In genomic region chr18:3910507-3910906, GRCh38 we compare ENCODE assay signal across 27 cellular contexts.
DNase-seq lines count a peak whose midpoint lies in the region; ATAC-seq and TF ChIP-seq lines count a peak whose summit lies in the region.
"Had no signal": no experiment of that assay in that cellular context is flagged by ENCODE, and none has a peak within 500 bp of the region (broad histone marks: within the 10 kb centered on the region; RNA-seq: fewer than 3 reads in every experiment).

No MANE protein-coding gene starts in this region.

- no peak overlapping the region for H3K4me3 ChIP-seq in heart right ventricle
- no peak overlapping the region for H3K4me3 ChIP-seq in aorta (ENCODE audit: low read length in 2 of 2)
- H3K4me3 ChIP-seq: breast epithelium, coronary artery, skin epidermis, tibial artery had no signal

- H3K36me3 ChIP-seq in heart right ventricle (no peaks in the 10 kb centered on the region), aorta (ENCODE audit: control insufficient read depth in 1 of 2, insufficient read depth in 2 of 2, low read length in 1 of 2) (no peaks in the 10 kb centered on the region)
- H3K36me3 ChIP-seq: BE2C, breast epithelium, tibial artery had no signal

- no peak for TF ChIP-seq CTCF in heart right ventricle (IDR thresholded peaks at IDR 0.05)

- peaks cover 0 to 66% (median 16%) of the 10 kb centered on the region in 9 donors for H3K4me1 ChIP-seq in heart right ventricle
- peaks cover 3 to 9% of the 10 kb centered on the region in 2 donors for H3K4me1 ChIP-seq in aorta (ENCODE audit: control insufficient read depth in 1 of 2, insufficient read depth in 2 of 2, low read length in 2 of 2)
- H3K4me1 ChIP-seq: BE2C, breast epithelium had no signal

- no peaks in the 10 kb centered on the region for H3K27me3 ChIP-seq in heart right ventricle
- H3K27me3 ChIP-seq in aorta (ENCODE audit: control insufficient read depth in 1 of 2, insufficient read depth in 2 of 2, low read length in 1 of 2) = no peaks in the 10 kb centered on the region
- H3K27me3 ChIP-seq: BE2C, breast epithelium, tibial artery had no signal

- H3K9me3 ChIP-seq in heart right ventricle = no peaks in the 10 kb centered on the region
- no peaks in the 10 kb centered on the region for H3K9me3 ChIP-seq in aorta (ENCODE audit: control insufficient read depth, low read length)
- H3K9me3 ChIP-seq: BE2C, breast epithelium, tibial artery had no signal

- H3K27ac ChIP-seq in heart right ventricle (peak overlapping the region in 5 of 10 donors; percentile 23 to 82 (median 44)), aorta (ENCODE audit: low read depth in 1 of 2, low read length in 2 of 2) (peak overlapping the region in 1 of 2 donors; percentile 43)
- H3K27ac ChIP-seq: breast epithelium, skin epidermis, tibial artery had no signal

- ATAC-seq in heart right ventricle (peak in 6 of 8 donors; percentile 45 to 80 (median 70)), left cardiac atrium (no peak), aorta (ENCODE audit: low FRiP score) (peak; percentile 53)
- ATAC-seq: activated T-cell treated with anti-CD3 and anti-CD28 coated beads, Interleukin-2, amount 50 U/mL, for 72 hours; esophagus mucosa; HCT116; natural killer cell treated with Interleukin-12 subunit alpha and Interleukin-12 subunit beta and Interleukin-15 and Interleukin-18, amount 100 ng/mL, for 72 hours; stimulated activated naive CD8-positive, alpha-beta T cell treated with anti-CD3 and anti-CD28 coated beads, Interleukin-15, amount 100 ng/mL, for 72 hours had no signal

- intact Hi-C loops in heart right ventricle (cut with DNase I) (no loop called here), left cardiac atrium (cut with DNase I) (no loop called here), aorta (cut with DNase I) (loop anchor here in 1 of 2 donors (5.0 kb wide), 1 partner anchor 57 kb away; no protein-coding TSS in a partner anchor)

- WGBS in heart right ventricle, 2 donors = 61 to 88% methylated on average over 4 of the region's 4 CpGs
- WGBS in aorta, 2 donors = 3 to 10% methylated on average over 4 of the region's 4 CpGs

- peak in 1 of 2 donors; percentile 24 for DNase-seq in heart right ventricle
- DNase-seq in left cardiac atrium = no peak
- peak; percentile 29 for DNase-seq in RPMI7951 (ENCODE audit: low read depth)
- DNase-seq in fibroblast of peridontal ligament (ENCODE audit: extremely low read depth) = peak; percentile 42
- DNase-seq in aorta = peak in 1 of 2 donors; percentile 46
- no peak for DNase-seq in NCI-H146 (lab: John Stamatoyannopoulos, UW)
- no peak for DNase-seq in NCI-H1436 treated with DMSO at 0.1 percent for 48 hours (lab: John Stamatoyannopoulos, UW)
- DNase-seq in NCI-H187 treated with DMSO at 0.1 percent for 48 hours (lab: John Stamatoyannopoulos, UW) = no peak
- DNase-seq: activated CD4-positive, alpha-beta T cell treated with anti-CD3 and anti-CD28 coated beads, Interleukin-2, amount 10 ng/mL, durations not matched to agents 7 days and 5 days; activated naive CD4-positive, alpha-beta T cell; activated T-cell treated with anti-CD3 and anti-CD28 coated beads, Interleukin-2, amount 50 U/mL, for 72 hours; BE2C; CD8-positive, alpha-beta memory T cell; DMS153; KBM-7; midbrain; NCI-H1436; NCI-H526 treated with DMSO at 0.1 percent for 48 hours; stimulated activated naive CD8-positive, alpha-beta T cell treated with anti-CD3 and anti-CD28 coated beads, Interleukin-15, amount 100 ng/mL, for 72 hours; T1000; tibial artery had no signal

Comparison
In these comparisons a context has a peak if more than half of its experiments do, and no peak if none do; other contexts are left out.
1. ATAC-seq: peak in heart right ventricle (6 of 8) and aorta (single experiment); none in left cardiac atrium (0 of 2).
2. DNase-seq: peak in RPMI7951 (single experiment) and fibroblast of peridontal ligament (single experiment); none in left cardiac atrium (single experiment), NCI-H146 (single experiment), NCI-H1436 treated with DMSO at 0.1 percent for 48 hours (single experiment) and NCI-H187 treated with DMSO at 0.1 percent for 48 hours (single experiment).